ENCODE assay signal across 1 cellular context in genomic region chr1:23980006-23980724, GRCh38.
A peak's percentile ranks its signal among the peaks of the same experiment; 100 is the strongest.
TF ChIP-seq lines count a peak whose summit lies in the region.

Gene SRSF10, minus strand, starts transcription at chr1:23980327. Its CDS starts 72 bp downstream, at chr1:23980255.

TF ChIP-seq in HepG2, 621 proteins besides CTCF, POLR2A, EP300 and RAD21 (continued from another document and continues in another):
- TF ChIP-seq ZNF318 (CRISPR knock-in tag; IDR thresholded peaks at IDR 0.05), result peak; percentile 65; the same call in 1 of the 2 replicates
- TF ChIP-seq DMTF1 (CRISPR knock-in tag; IDR thresholded peaks at IDR 0.05), result no peak; the same call in 1 of the 2 replicates
- peak; percentile 67; the same call in 1 of the 2 replicates for TF ChIP-seq HINFP (CRISPR knock-in tag; IDR thresholded peaks at IDR 0.05; ENCODE audit: low read depth)
- TF ChIP-seq RFX5 (IDR thresholded peaks at IDR 0.05; ENCODE audit: low read depth, low read length), result no peak
- peak; percentile 94 for TF ChIP-seq DR1 (CRISPR knock-in tag; IDR thresholded peaks at IDR 0.05)
- peak; percentile 40; the same call in 1 of the 2 replicates for TF ChIP-seq ZNF710 (CRISPR knock-in tag; IDR thresholded peaks at IDR 0.05; ENCODE audit: borderline replicate concordance)
- TF ChIP-seq MZF1 (CRISPR knock-in tag; IDR thresholded peaks at IDR 0.05; ENCODE audit: borderline replicate concordance), result no peak
- no peak for TF ChIP-seq NCOR1 (IDR thresholded peaks at IDR 0.05; ENCODE audit: borderline replicate concordance, low read length)
- TF ChIP-seq RCOR2 (CRISPR knock-in tag; IDR thresholded peaks at IDR 0.05), result no peak
- no peak for TF ChIP-seq SMARCC2 (IDR thresholded peaks at IDR 0.05)
- peak; percentile 69; the same call in 1 of the 2 replicates for TF ChIP-seq ISL2 (CRISPR knock-in tag; IDR thresholded peaks at IDR 0.05)
- TF ChIP-seq ZNF292 (CRISPR knock-in tag; IDR thresholded peaks at IDR 0.05; ENCODE audit: borderline replicate concordance, low read depth), result no peak
- TF ChIP-seq MEIS1 (CRISPR knock-in tag; IDR thresholded peaks at IDR 0.05; ENCODE audit: borderline replicate concordance), result no peak; the same call in none of the 2 replicates
- TF ChIP-seq ZNF33B (CRISPR knock-in tag; IDR thresholded peaks at IDR 0.05), result peak; percentile 87; the same call in 1 of the 2 replicates
- TF ChIP-seq TCF7 (IDR thresholded peaks at IDR 0.05; ENCODE audit: low read depth), result no peak
- peak; percentile 78 for TF ChIP-seq BORCS8-MEF2B (CRISPR knock-in tag; IDR thresholded peaks at IDR 0.05)
- 0 out of 2 replicates have a peak, but pooled peaks have one; percentile 81 for TF ChIP-seq ZNF577 (CRISPR knock-in tag; IDR thresholded peaks at IDR 0.05; ENCODE audit: borderline replicate concordance, low read depth)
- no peak for TF ChIP-seq PLSCR1 (CRISPR knock-in tag; IDR thresholded peaks at IDR 0.05; ENCODE audit: borderline replicate concordance)
- TF ChIP-seq ZNF740 (CRISPR knock-in tag; IDR thresholded peaks at IDR 0.05), result peak; percentile 77
- no peak for TF ChIP-seq CEBPZ (IDR thresholded peaks at IDR 0.05; ENCODE audit: low read length)
- TF ChIP-seq POGK (CRISPR knock-in tag; conservative IDR thresholded peaks at IDR 0.05), result peak; percentile 83; the same call in 1 of the 2 replicates
- TF ChIP-seq GPN1 (CRISPR knock-in tag; IDR thresholded peaks at IDR 0.05; ENCODE audit: borderline replicate concordance), result 0 out of 2 replicates have a peak, but pooled peaks have one; percentile 75
- peak; percentile 69; the same call in 1 of the 2 replicates for TF ChIP-seq FOXC1 (CRISPR knock-in tag; IDR thresholded peaks at IDR 0.05; ENCODE audit: borderline replicate concordance)
- peak; percentile 51; the same call in 1 of the 2 replicates for TF ChIP-seq ZBTB25 (CRISPR knock-in tag; IDR thresholded peaks at IDR 0.05)
- peak; percentile 19; the same call in 1 of the 2 replicates for TF ChIP-seq MIER3 (CRISPR knock-in tag; IDR thresholded peaks at IDR 0.05; ENCODE audit: borderline replicate concordance)
- TF ChIP-seq ZFP36 (IDR thresholded peaks at IDR 0.05; ENCODE audit: borderline replicate concordance, low read depth, low read length, partially characterized antibody), result no peak
- no peak for TF ChIP-seq ZC3H4 (CRISPR knock-in tag; IDR thresholded peaks at IDR 0.05; ENCODE audit: borderline replicate concordance)
- TF ChIP-seq ZNF225 (CRISPR knock-in tag; IDR thresholded peaks at IDR 0.05), result peak; percentile 94
- TF ChIP-seq MBNL3 (CRISPR knock-in tag; conservative IDR thresholded peaks at IDR 0.05), result peak; percentile 90; the same call in 1 of the 2 replicates
- no peak for TF ChIP-seq ZNF260 (CRISPR knock-in tag; IDR thresholded peaks at IDR 0.05; ENCODE audit: borderline replicate concordance, low read depth)
- TF ChIP-seq DRAP1 (CRISPR knock-in tag; IDR thresholded peaks at IDR 0.05), result peak; percentile 84
